ENCODE assay signal across 17 cellular contexts in the genomic region with DNA sequence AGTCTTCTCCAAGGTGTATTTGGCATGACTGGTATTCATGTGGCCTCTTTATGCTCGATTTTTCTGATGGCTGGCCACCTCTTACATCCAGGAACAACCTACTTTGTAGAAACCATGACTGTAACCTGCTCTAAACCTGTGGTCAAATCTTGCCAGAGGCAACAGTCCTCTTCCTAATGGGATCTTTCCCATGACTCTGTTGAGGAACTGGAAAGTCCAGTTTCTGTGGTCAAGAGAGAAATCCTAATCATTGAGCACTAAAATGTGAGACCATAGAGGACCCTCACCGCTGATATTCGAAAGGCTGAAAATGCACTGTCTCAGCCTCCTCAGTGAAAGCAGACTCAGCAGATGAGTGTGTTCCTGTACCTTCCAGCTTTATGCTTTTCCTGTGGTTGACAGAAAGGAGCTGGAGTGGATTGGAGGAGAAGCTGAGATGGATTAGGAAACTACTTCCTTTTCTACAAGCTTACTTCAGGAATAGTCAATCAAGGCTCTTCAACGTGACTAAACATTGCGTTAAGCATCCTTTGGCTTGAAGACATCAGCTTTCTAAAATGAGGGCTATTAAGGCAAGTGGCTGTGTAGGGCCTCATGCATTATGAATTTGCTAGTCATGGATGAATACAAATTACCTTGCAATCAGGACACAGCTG.
"Had no signal": no experiment of that assay in that cellular context is flagged by ENCODE, and none has a peak within 500 bp of the region (broad histone marks: within the 10 kb centered on the region; RNA-seq: fewer than 3 reads in every experiment).

No MANE protein-coding gene starts in this region.

- H3K4me1 ChIP-seq: breast epithelium, esophagus muscularis mucosa, lower lobe of right lung had no signal

- H3K27ac ChIP-seq: breast epithelium, esophagus muscularis mucosa, lower lobe of right lung, thoracic aorta had no signal

- H3K4me3 ChIP-seq: breast epithelium, esophagus muscularis mucosa, lower lobe of right lung, thoracic aorta had no signal

- H3K36me3 Mint-ChIP-seq: activated naive CD8-positive, alpha-beta T cell treated with anti-CD3 and anti-CD28 coated beads for 36 hours had no signal

- H3K27me3 ChIP-seq: breast epithelium, esophagus muscularis mucosa had no signal

- DNase-seq: activated naive CD4-positive, alpha-beta T cell; activated naive CD8-positive, alpha-beta T cell treated with anti-CD3 and anti-CD28 coated beads for 36 hours; activated T-cell treated with anti-CD3 and anti-CD28 coated beads, Interleukin-2, amount 50 U/mL, for 1 hour; effector memory CD4-positive, alpha-beta T cell; head of caudate nucleus; left colon; lower lobe of right lung; naive thymus-derived CD8-positive, alpha-beta T cell; stimulated activated CD4-positive, alpha-beta T cell treated with anti-CD3 and anti-CD28 coated beads, Interleukin-2, amount 100 ng/mL, for 48 hours; stimulated activated CD8-positive, alpha-beta memory T cell treated with anti-CD3 and anti-CD28 coated beads, Interleukin-4, amount 100 ng/mL, for 48 hours; stimulated activated naive B cell treated with anti-CD40 and anti-IgM and Interleukin-4, amounts not matched to agents 10 μg/mL and 1 μg/mL and 100 μg/mL, for 72 hours had no signal

- H3K27ac Mint-ChIP-seq: activated naive CD8-positive, alpha-beta T cell treated with anti-CD3 and anti-CD28 coated beads for 36 hours; activated T-helper 17 cell treated with anti-CD3 and anti-CD28 coated beads, Interleukin-2, amount 50 U/mL, for 72 hours; naive thymus-derived CD8-positive, alpha-beta T cell; stimulated activated naive B cell treated with anti-CD40 and anti-IgM and Interleukin-4, amounts not matched to agents 10 μg/mL and 1 μg/mL and 100 μg/mL, for 72 hours had no signal

- H3K4me1 Mint-ChIP-seq: activated naive CD8-positive, alpha-beta T cell treated with anti-CD3 and anti-CD28 coated beads for 36 hours; activated T-helper 17 cell treated with anti-CD3 and anti-CD28 coated beads, Interleukin-2, amount 50 U/mL, for 72 hours; central memory CD8-positive, alpha-beta T cell; naive thymus-derived CD8-positive, alpha-beta T cell; stimulated activated naive B cell treated with anti-CD40 and anti-IgM and Interleukin-4, amounts not matched to agents 10 μg/mL and 1 μg/mL and 100 μg/mL, for 72 hours had no signal

- ATAC-seq: activated T-helper 17 cell treated with anti-CD3 and anti-CD28 coated beads, Interleukin-2, amount 50 U/mL, for 72 hours; left colon; naive thymus-derived CD8-positive, alpha-beta T cell; stimulated activated naive B cell treated with anti-CD40 and anti-IgM and Interleukin-4, amounts not matched to agents 10 μg/mL and 1 μg/mL and 100 μg/mL, for 72 hours had no signal

- H3K4me3 Mint-ChIP-seq: activated naive CD8-positive, alpha-beta T cell treated with anti-CD3 and anti-CD28 coated beads for 36 hours; activated T-helper 17 cell treated with anti-CD3 and anti-CD28 coated beads, Interleukin-2, amount 50 U/mL, for 72 hours; central memory CD8-positive, alpha-beta T cell; naive thymus-derived CD8-positive, alpha-beta T cell; stimulated activated naive B cell treated with anti-CD40 and anti-IgM and Interleukin-4, amounts not matched to agents 10 μg/mL and 1 μg/mL and 100 μg/mL, for 72 hours had no signal

- H3K9me3 ChIP-seq: breast epithelium had no signal

- H3K36me3 ChIP-seq: breast epithelium, esophagus muscularis mucosa, lower lobe of right lung, thoracic aorta had no signal

- H3K27me3 Mint-ChIP-seq: activated naive CD8-positive, alpha-beta T cell treated with anti-CD3 and anti-CD28 coated beads for 36 hours; progenitor cell of endocrine pancreas had no signal
